Comparison of ENCODE assay signal across 3 cellular contexts in genomic region chrX:7307720-7308119, GRCh38.
"Had no signal": no experiment of that assay in that cellular context is flagged by ENCODE, and none has a peak within 500 bp of the region (broad histone marks: within the 10 kb centered on the region; RNA-seq: fewer than 3 reads in every experiment).

No MANE protein-coding gene starts in this region.

- ATAC-seq: GM12878 had no signal

- H3K4me3 ChIP-seq: GM12878 had no signal

- DNase-seq: GDM1, GF-D8 had no signal
